Comparison of ENCODE assay signal across 8 cellular contexts in the genomic region with DNA sequence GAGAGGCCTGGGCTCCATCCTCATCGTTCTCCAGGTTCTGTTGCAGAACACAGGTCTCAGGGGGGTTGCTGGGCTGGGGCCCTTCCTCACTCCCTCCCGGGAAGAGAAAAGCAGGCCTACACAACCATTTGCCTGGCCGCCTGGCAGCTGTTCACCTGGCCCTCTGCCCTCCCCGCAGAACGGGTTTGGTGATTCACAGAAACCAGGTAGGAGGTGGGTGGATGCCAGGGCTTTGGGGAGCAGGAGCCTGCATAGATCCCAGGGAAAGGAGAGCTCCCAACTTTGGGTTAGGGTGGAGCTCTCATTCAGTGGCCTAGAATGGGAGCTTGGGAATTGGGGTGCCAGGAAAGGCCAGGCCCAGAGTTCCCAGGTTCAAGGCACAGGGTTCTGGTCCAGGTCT. TPM values are rescaled to one million over a fixed set of nuclear protein-coding genes. Genes with fewer than 3 reads are reported as not detected.
DNase-seq lines count a peak whose midpoint lies in the region; ATAC-seq and TF ChIP-seq lines count a peak whose summit lies in the region.

No MANE protein-coding gene starts in this region.

- POLR2A ChIA-PET in activated CD4-positive, alpha-beta memory T cell treated with anti-CD3 and anti-CD28 coated beads, Interleukin-2, amount 10 ng/mL, durations not matched to agents 7 days and 5 days (lab: Charles Lee), result interaction anchor here (1.0 to 10.2 kb wide), 16 partner anchors 7 to 115 kb away, joined by 3 to 134 read pairs (median 6); a partner anchor contains a TSS

- no peaks in the 10 kb centered on the region for H3K27me3 Mint-ChIP-seq in activated CD4-positive, alpha-beta memory T cell treated with anti-CD3 and anti-CD28 coated beads, Interleukin-2, amount 10 ng/mL, durations not matched to agents 7 days and 5 days

- H3K4me1 ChIP-seq in gastroesophageal sphincter, result peaks cover 0 to 60% (median 23%) of the 10 kb centered on the region in 3 donors

- no peak for TF ChIP-seq CTCF in gastroesophageal sphincter (IDR thresholded peaks at IDR 0.05)
- no peak for TF ChIP-seq CTCF in retinal pigment epithelial cell (conservative IDR thresholded peaks at IDR 0.05; ENCODE audit: low read depth, low read length)

- H3K4me3 ChIP-seq in gastroesophageal sphincter (peak overlapping the region; percentile 61 to 84), retinal pigment epithelial cell (ENCODE audit: low read length) (peak overlapping the region; percentile 70)

- peak overlapping the region; percentile 86 for H3K4me3 Mint-ChIP-seq in activated CD4-positive, alpha-beta memory T cell treated with anti-CD3 and anti-CD28 coated beads, Interleukin-2, amount 10 ng/mL, durations not matched to agents 7 days and 5 days

- CTCF ChIA-PET in activated CD4-positive, alpha-beta memory T cell treated with anti-CD3 and anti-CD28 coated beads, Interleukin-2, amount 10 ng/mL, durations not matched to agents 7 days and 5 days (lab: Charles Lee), result interaction anchor here (0.6 to 2.1 kb wide), 6 partner anchors 14 to 67 kb away, joined by 3 to 7 read pairs (median 4); a partner anchor contains a TSS

- intact Hi-C loops in Right ventricle myocardium superior (cut with DNase I) (loop anchor here (2.0 to 5.0 kb wide), 2 partner anchors 39 to 67 kb away; a partner anchor contains a TSS), left ventricle myocardium superior (cut with micrococcal nuclease) (no loop called here)

- peak overlapping the region; percentile 75 for H3K27ac Mint-ChIP-seq in activated CD4-positive, alpha-beta memory T cell treated with anti-CD3 and anti-CD28 coated beads, Interleukin-2, amount 10 ng/mL, durations not matched to agents 7 days and 5 days

- DNase-seq in Right ventricle myocardium superior (peak; percentile 43), left ventricle myocardium superior (no peak), retinal pigment epithelial cell (ENCODE audit: low read depth) (no peak), KG1 (lab: John Stamatoyannopoulos, UW) (no peak), SKM-1 treated with dmso at 0.1 percent for 144 hours (lab: John Stamatoyannopoulos, UW; ENCODE audit: unreplicated experiment) (no peak)
- no peak for DNase-seq in activated CD4-positive, alpha-beta memory T cell treated with anti-CD3 and anti-CD28 coated beads, Interleukin-2, amount 10 ng/mL, durations not matched to agents 7 days and 5 days

- H3K4me1 Mint-ChIP-seq in activated CD4-positive, alpha-beta memory T cell treated with anti-CD3 and anti-CD28 coated beads, Interleukin-2, amount 10 ng/mL, durations not matched to agents 7 days and 5 days, result peaks cover 41% of the 10 kb centered on the region

- no peak for TF ChIP-seq POLR2A in gastroesophageal sphincter (IDR thresholded peaks at IDR 0.05)

- ATAC-seq in Right ventricle myocardium superior (ENCODE audit: poor library complexity) (no peak), left ventricle myocardium superior (no peak), gastroesophageal sphincter (no peak)
- no peak for ATAC-seq in activated CD4-positive, CD25-positive, alpha-beta regulatory T cell treated with anti-CD3 and anti-CD28 coated beads, Interleukin-2, amount 50 U/mL, for 24 hours

- 10% methylated on average over 2 of the region's 5 CpGs; no CpG with 5 or more reads in 1 of the 2 donors for WGBS in gastroesophageal sphincter (ENCODE audit: low coverage in 1 of 2), 2 donors

- peaks cover 8% of the 10 kb centered on the region for H3K36me3 Mint-ChIP-seq in activated CD4-positive, alpha-beta memory T cell treated with anti-CD3 and anti-CD28 coated beads, Interleukin-2, amount 10 ng/mL, durations not matched to agents 7 days and 5 days (ENCODE audit: low read depth)

- H3K27ac ChIP-seq in gastroesophageal sphincter, result peak overlapping the region in 3 of 4 donors; percentile 88 to 90 (median 88)

- no peak for TF ChIP-seq EP300 in gastroesophageal sphincter (IDR thresholded peaks at IDR 0.05)

- H3K9me3 ChIP-seq in gastroesophageal sphincter, result no peaks in the 10 kb centered on the region

- H3K9me3 Mint-ChIP-seq in activated CD4-positive, alpha-beta memory T cell treated with anti-CD3 and anti-CD28 coated beads, Interleukin-2, amount 10 ng/mL, durations not matched to agents 7 days and 5 days, result no peaks in the 10 kb centered on the region

- H3K27me3 ChIP-seq in gastroesophageal sphincter, result no peaks in the 10 kb centered on the region

- peaks cover 0 to 4% of the 10 kb centered on the region in 2 donors for H3K36me3 ChIP-seq in gastroesophageal sphincter

RNA-seq across cellular contexts. Expression of a gene that starts 1.0 kb away (rescaled TPM):
- 82.9 TPM for total RNA-seq in Right ventricle myocardium superior
- 91.5 TPM for total RNA-seq in left ventricle myocardium superior
- total RNA-seq in activated CD4-positive, alpha-beta memory T cell treated with anti-CD3 and anti-CD28 coated beads, Interleukin-2, amount 10 ng/mL, durations not matched to agents 7 days and 5 days, result 10 to 100 TPM; 36.3 to 37.6 TPM
- total RNA-seq in gastroesophageal sphincter, result 10 to 100 TPM; 22.2 to 35.2 (median 32.5) TPM

RNA-seq across cellular contexts. Expression of a gene that starts 12.9 kb away (rescaled TPM):
- total RNA-seq in Right ventricle myocardium superior (0.75 TPM), left ventricle myocardium superior (0.64 TPM), gastroesophageal sphincter (1 to 10 TPM in 1 of 4 donors, under 1 TPM in 3; 0.13 to 2.4 (median 0.77) TPM)
- total RNA-seq in activated CD4-positive, alpha-beta memory T cell treated with anti-CD3 and anti-CD28 coated beads, Interleukin-2, amount 10 ng/mL, durations not matched to agents 7 days and 5 days, result 1 to 10 TPM; 2.3 to 3.3 TPM

RNA-seq across cellular contexts. Expression of a gene that starts 14.8 kb away (rescaled TPM):
- 50.6 TPM for total RNA-seq in Right ventricle myocardium superior
- total RNA-seq in left ventricle myocardium superior, result 51.3 TPM
- 100 to 1,000 TPM; 152 to 159 TPM for total RNA-seq in activated CD4-positive, alpha-beta memory T cell treated with anti-CD3 and anti-CD28 coated beads, Interleukin-2, amount 10 ng/mL, durations not matched to agents 7 days and 5 days
- total RNA-seq in gastroesophageal sphincter, result 10 to 100 TPM; 65.4 to 87.5 (median 78.1) TPM

RNA-seq across cellular contexts. Expression of a gene that starts 15.5 kb away (rescaled TPM):
- total RNA-seq in Right ventricle myocardium superior (not detected), left ventricle myocardium superior (not detected), gastroesophageal sphincter (not detected)
- not detected for total RNA-seq in activated CD4-positive, alpha-beta memory T cell treated with anti-CD3 and anti-CD28 coated beads, Interleukin-2, amount 10 ng/mL, durations not matched to agents 7 days and 5 days

RNA-seq across cellular contexts. Expression of a gene that starts 24.8 kb away (rescaled TPM):
- 27.1 TPM for total RNA-seq in Right ventricle myocardium superior
- total RNA-seq in left ventricle myocardium superior, result 23.2 TPM
- total RNA-seq in activated CD4-positive, alpha-beta memory T cell treated with anti-CD3 and anti-CD28 coated beads, Interleukin-2, amount 10 ng/mL, durations not matched to agents 7 days and 5 days, result 100 to 1,000 TPM; 192 to 196 TPM
- 10 to 100 TPM; 48.3 to 82.4 (median 67.6) TPM for total RNA-seq in gastroesophageal sphincter
